In the genomic region with DNA sequence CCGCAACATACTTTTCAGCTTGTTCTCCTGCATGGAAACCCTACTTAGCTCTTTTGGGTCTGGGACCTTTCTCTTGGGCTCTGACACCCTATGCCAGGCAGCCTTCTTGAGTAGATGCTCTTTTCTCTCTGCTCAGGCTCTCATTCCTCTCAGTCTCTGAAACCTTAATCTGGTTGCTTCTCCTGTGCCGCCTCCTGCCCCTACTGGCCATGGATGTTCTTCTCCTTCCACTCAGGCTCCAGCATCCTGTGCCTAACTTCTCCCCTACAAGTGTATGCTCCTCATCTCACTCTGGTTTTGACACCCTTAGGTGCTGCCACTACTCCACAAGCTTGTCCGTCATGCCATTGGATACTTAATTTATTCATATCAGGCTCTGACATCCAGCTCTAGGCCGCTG, we compare ENCODE assay signal across 30 cellular contexts.
"Had no signal": no experiment of that assay in that cellular context is flagged by ENCODE, and none has a peak within 500 bp of the region (broad histone marks: within the 10 kb centered on the region; RNA-seq: fewer than 3 reads in every experiment).

No MANE protein-coding gene starts in this region.

- H3K4me2 ChIP-seq: smooth muscle cell had no signal

- ATAC-seq: left cardiac atrium, pancreas, psoas muscle had no signal

- H3K27ac ChIP-seq: brain microvascular endothelial cell, coronary artery, epithelial cell of prostate, esophagus squamous epithelium, pancreas, psoas muscle, suprapubic skin, tibial artery had no signal

- H3K4me3 ChIP-seq: coronary artery, esophagus squamous epithelium, pancreas, psoas muscle, smooth muscle cell, suprapubic skin, tibial artery had no signal

- H3K36me3 ChIP-seq: brain microvascular endothelial cell, pancreas, suprapubic skin, tibial artery had no signal

- H3K27me3 Mint-ChIP-seq: activated CD4-positive, alpha-beta memory T cell treated with anti-CD3 and anti-CD28 coated beads, Interleukin-2, amount 10 ng/mL, durations not matched to agents 7 days and 5 days; activated CD4-positive, alpha-beta T cell treated with anti-CD3 and anti-CD28 coated beads, Interleukin-2, amount 10 ng/mL, durations not matched to agents 7 days and 5 days; activated T-cell treated with anti-CD3 and anti-CD28 coated beads, Interleukin-2, amount 50 U/mL, for 24 hours; naive B cell had no signal

- DNase-seq: activated CD4-positive, alpha-beta memory T cell treated with anti-CD3 and anti-CD28 coated beads, Interleukin-2, amount 10 ng/mL, durations not matched to agents 7 days and 5 days; activated CD4-positive, alpha-beta T cell treated with anti-CD3 and anti-CD28 coated beads for 1 hour; activated CD4-positive, alpha-beta T cell treated with anti-CD3 and anti-CD28 coated beads, Interleukin-2, amount 10 ng/mL, durations not matched to agents 7 days and 5 days; activated CD8-positive, alpha-beta memory T cell treated with anti-CD3 and anti-CD28 coated beads, Interleukin-2, amount 50 U/mL, for 48 hours; activated gamma-delta T cell; activated naive CD4-positive, alpha-beta T cell treated with anti-CD3 and anti-CD28 coated beads, Interleukin-2, amount 50 U/mL, for 16 hours; activated T-cell treated with anti-CD3 and anti-CD28 coated beads, Interleukin-2, amount 50 U/mL, for 24 hours; amniotic stem cell; brain microvascular endothelial cell; esophagus squamous epithelium; foreskin melanocyte; left cardiac atrium; mammary epithelial cell; naive B cell; nephron progenitor cell; nucleus accumbens; pancreas; psoas muscle; stimulated activated CD4-positive, alpha-beta T cell treated with anti-CD3 and anti-CD28 coated beads, Interleukin-1b, Interleukin-23, amount 100 ng/mL, for 48 hours; stimulated activated naive CD4-positive, alpha-beta T cell; T1000; tibial artery had no signal

- H3K27ac Mint-ChIP-seq: activated CD4-positive, alpha-beta memory T cell treated with anti-CD3 and anti-CD28 coated beads, Interleukin-2, amount 10 ng/mL, durations not matched to agents 7 days and 5 days; activated CD4-positive, alpha-beta T cell treated with anti-CD3 and anti-CD28 coated beads, Interleukin-2, amount 10 ng/mL, durations not matched to agents 7 days and 5 days; activated T-cell treated with anti-CD3 and anti-CD28 coated beads, Interleukin-2, amount 50 U/mL, for 24 hours; nephron progenitor cell; T-helper 1 cell treated with Interleukin-12 subunit alpha and Interleukin-12 subunit beta and Interleukin-4 antibody, amounts not matched to agents 30 μg/mL and 1 μg/mL, for 36 hours had no signal

- H3K27me3 ChIP-seq: brain microvascular endothelial cell, esophagus squamous epithelium, pancreas, suprapubic skin, tibial artery had no signal

- FAIRE-seq: astrocyte, keratinocyte, pancreas had no signal

- H3K4me3 Mint-ChIP-seq: activated CD4-positive, alpha-beta memory T cell treated with anti-CD3 and anti-CD28 coated beads, Interleukin-2, amount 10 ng/mL, durations not matched to agents 7 days and 5 days; activated CD4-positive, alpha-beta T cell treated with anti-CD3 and anti-CD28 coated beads, Interleukin-2, amount 10 ng/mL, durations not matched to agents 7 days and 5 days; activated T-cell treated with anti-CD3 and anti-CD28 coated beads, Interleukin-2, amount 50 U/mL, for 24 hours; mesothelial cell of epicardium; nephron progenitor cell; T-helper 1 cell treated with Interleukin-12 subunit alpha and Interleukin-12 subunit beta and Interleukin-4 antibody, amounts not matched to agents 30 μg/mL and 1 μg/mL, for 36 hours had no signal

- H3K9me3 Mint-ChIP-seq: activated CD4-positive, alpha-beta memory T cell treated with anti-CD3 and anti-CD28 coated beads, Interleukin-2, amount 10 ng/mL, durations not matched to agents 7 days and 5 days; activated CD4-positive, alpha-beta T cell treated with anti-CD3 and anti-CD28 coated beads, Interleukin-2, amount 10 ng/mL, durations not matched to agents 7 days and 5 days; activated T-cell treated with anti-CD3 and anti-CD28 coated beads, Interleukin-2, amount 50 U/mL, for 24 hours; naive B cell; T-helper 1 cell treated with Interleukin-12 subunit alpha and Interleukin-12 subunit beta and Interleukin-4 antibody, amounts not matched to agents 30 μg/mL and 1 μg/mL, for 36 hours had no signal

- H3K4me1 Mint-ChIP-seq: mesothelial cell of epicardium, nephron progenitor cell had no signal

- H3K36me3 Mint-ChIP-seq: naive B cell had no signal

- H3K9me3 ChIP-seq: esophagus squamous epithelium, pancreas, psoas muscle, suprapubic skin, tibial artery had no signal
